In the genomic region with DNA sequence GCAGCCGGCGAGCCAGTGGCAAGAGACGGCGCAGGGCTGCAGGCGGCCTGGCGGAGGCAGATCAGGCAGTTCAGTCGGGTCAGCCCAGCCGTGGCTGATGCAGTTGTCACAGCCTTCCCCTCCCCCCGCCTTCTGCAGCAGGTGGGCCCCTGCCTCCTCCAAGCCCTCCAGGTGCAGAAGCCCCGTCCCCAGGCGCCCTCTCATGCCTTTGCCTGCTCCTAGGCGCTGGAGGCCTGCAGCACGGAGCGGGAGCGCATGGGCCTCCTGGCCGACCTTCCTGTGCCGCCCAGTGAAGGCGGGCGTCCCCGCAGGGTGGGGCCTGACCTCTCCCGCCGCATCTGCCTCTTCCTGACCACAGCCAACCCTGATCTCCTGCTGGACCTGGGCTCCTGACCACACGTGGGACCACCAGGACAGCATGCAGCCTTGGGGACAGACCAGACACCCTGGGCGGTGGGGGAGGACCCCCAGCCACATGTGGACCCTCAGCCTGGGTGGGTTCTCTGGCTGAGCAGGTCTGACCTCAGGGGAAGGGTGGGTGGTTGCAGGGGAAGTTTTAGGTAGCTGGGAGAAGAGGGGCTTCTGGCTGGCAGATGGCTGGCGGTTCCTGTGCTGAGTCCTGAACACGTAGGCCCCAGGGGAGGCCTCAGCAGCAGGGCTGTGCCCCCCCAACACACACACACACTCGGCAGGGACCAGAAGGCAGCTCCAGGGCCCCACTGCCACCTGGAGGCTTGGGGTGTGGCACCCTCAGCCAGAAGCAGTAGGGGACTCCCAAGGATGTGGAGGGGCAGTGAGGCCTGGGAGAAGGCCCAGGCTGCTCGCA, we compare ENCODE assay signal across 1 cellular context.
A peak's percentile ranks its signal among the peaks of the same experiment; 100 is the strongest.
TF ChIP-seq lines count a peak whose summit lies in the region.

No MANE protein-coding gene starts in this region.

TF ChIP-seq in H1, 55 proteins besides CTCF, POLR2A, EP300 and RAD21:
- TF ChIP-seq KDM5A (IDR thresholded peaks at IDR 0.05; ENCODE audit: low read length) (no peak), POLR2AphosphoS5 (IDR thresholded peaks at IDR 0.05; ENCODE audit: low read depth, low read length) (peak; percentile 43; the same call in 1 of the 2 replicates)
